Comparison of ENCODE assay signal across 11 cellular contexts in genomic region chr16:73735018-73735417, GRCh38.
DNase-seq lines count a peak whose midpoint lies in the region; ATAC-seq, FAIRE-seq and TF ChIP-seq lines count a peak whose summit lies in the region.
"Had no signal": no experiment of that assay in that cellular context is flagged by ENCODE, and none has a peak within 500 bp of the region (broad histone marks: within the 10 kb centered on the region; RNA-seq: fewer than 3 reads in every experiment).

No MANE protein-coding gene starts in this region.

- H3K4me2 ChIP-seq in keratinocyte (ENCODE audit: control insufficient read depth, extremely low read depth, insufficient read depth, low read depth, low read length) = peak overlapping the region; percentile 44

- no peak overlapping the region for H3K9ac ChIP-seq in keratinocyte (ENCODE audit: control insufficient read depth, extremely low read depth, insufficient read depth, low read length)

- TF ChIP-seq CTCF in GM12865 (IDR thresholded peaks at IDR 0.05; ENCODE audit: insufficient read depth, low read depth, low read length, missing control alignments) (no peak), keratinocyte (optimal IDR thresholded peaks at IDR 0.05 in 1 of 3, IDR thresholded peaks at IDR 0.05 in 1 of 3, conservative IDR thresholded peaks at IDR 0.05 in 1 of 3; ENCODE audit: extremely low read depth in 1 of 3, insufficient read depth in 2 of 3, low read length in 3 of 3) (no peak), upper lobe of right lung (IDR thresholded peaks at IDR 0.05) (no peak)

- peak; percentile 88 for ATAC-seq in HG02610 (IDR thresholded peaks at IDR 0.05; ENCODE audit: unreplicated experiment)
- ATAC-seq in upper lobe of right lung = no peak
- ATAC-seq in HG02840 (IDR thresholded peaks at IDR 0.05; ENCODE audit: low FRiP score, unreplicated experiment) = no peak

- H3K4me3 ChIP-seq in GM12865 (ENCODE audit: low read depth, low read length) (no peak overlapping the region), SJSA1 (no peak overlapping the region), keratinocyte (ENCODE audit: control insufficient read depth in 2 of 3, extremely low read depth in 1 of 3, insufficient read depth in 2 of 3, low read depth in 1 of 3, low read length in 3 of 3) (no peak overlapping the region), upper lobe of right lung (no peak overlapping the region)

- H3K9me1 ChIP-seq in keratinocyte (ENCODE audit: control insufficient read depth, extremely low read depth, insufficient read depth, low read length) = no peaks in the 10 kb centered on the region

- DNase-seq in GM12865 (ENCODE audit: low read depth) = peak; percentile 48
- DNase-seq in SJSA1 (ENCODE audit: low read depth in 1 of 2, low spot score in 2 of 2) = peak in 1 of 2 experiments; percentile 58
- peak; percentile 65 for DNase-seq in keratinocyte (ENCODE audit: low read depth, low spot score)
- DNase-seq in NCI-H526 (lab: John Stamatoyannopoulos, UW) = no peak
- no peak for DNase-seq in upper lobe of right lung
- DNase-seq in NCI-H526 treated with DMSO at 0.1 percent for 48 hours (lab: John Stamatoyannopoulos, UW) = no peak
- DNase-seq: DND-41, foreskin melanocyte, NCI-H510A had no signal

- peak overlapping the region; percentile 14 for H2AFZ ChIP-seq in keratinocyte (ENCODE audit: control insufficient read depth, low read length)

- intact Hi-C loops in upper lobe of right lung (cut with DNase I) = no loop called here

- peak; percentile 94 for FAIRE-seq in keratinocyte (lab: Jason Lieb, UNC)

- peak overlapping the region; percentile 34 for H3K27ac ChIP-seq in SJSA1
- H3K27ac ChIP-seq in keratinocyte (ENCODE audit: control insufficient read depth, insufficient read depth, low read length) = peak overlapping the region; percentile 76
- H3K27ac ChIP-seq in upper lobe of right lung = no peak overlapping the region

- no peaks in the 10 kb centered on the region for H3K79me2 ChIP-seq in keratinocyte (ENCODE audit: control insufficient read depth, insufficient read depth, low read length)

- no peaks in the 10 kb centered on the region for H3K27me3 ChIP-seq in SJSA1 (replicated peaks)
- no peaks in the 10 kb centered on the region for H3K27me3 ChIP-seq in keratinocyte (ENCODE audit: control insufficient read depth, extremely low read depth, insufficient read depth, low read length)
- H3K27me3 ChIP-seq in upper lobe of right lung = no peaks in the 10 kb centered on the region

- dilution Hi-C loops in keratinocyte (cut with MboI; ENCODE audit: extremely low pct_ligation_motif_present, low sequenced_read_pairs) = no loop called here

- H4K20me1 ChIP-seq in keratinocyte (ENCODE audit: control insufficient read depth, extremely low read depth, insufficient read depth, low read length) = no peaks in the 10 kb centered on the region

- H3K9me3 ChIP-seq in SJSA1 (replicated peaks) (no peaks in the 10 kb centered on the region), keratinocyte (ENCODE audit: control insufficient read depth, low read depth, low read length) (no peaks in the 10 kb centered on the region), upper lobe of right lung (no peaks in the 10 kb centered on the region)

- peaks cover 5% of the 10 kb centered on the region for H3K4me1 ChIP-seq in SJSA1 (replicated peaks)
- peaks cover 24% of the 10 kb centered on the region for H3K4me1 ChIP-seq in keratinocyte (ENCODE audit: control insufficient read depth, extremely low read depth, insufficient read depth, low read length)
- no peaks in the 10 kb centered on the region for H3K4me1 ChIP-seq in upper lobe of right lung

- H3K36me3 ChIP-seq in SJSA1 = no peaks in the 10 kb centered on the region
- H3K36me3 ChIP-seq in keratinocyte (ENCODE audit: control insufficient read depth in 2 of 2, extremely low read depth in 1 of 2, insufficient read depth in 2 of 2, low read length in 2 of 2) = no peaks in the 10 kb centered on the region
- H3K36me3 ChIP-seq in upper lobe of right lung = no peaks in the 10 kb centered on the region

Comparison
In these comparisons a context has a peak if more than half of its experiments do, and no peak if none do; other contexts are left out.
1. DNase-seq: peak in GM12865 (single experiment) and keratinocyte (single experiment); none in NCI-H526 (0 of 2), upper lobe of right lung (single experiment) and NCI-H526 treated with DMSO at 0.1 percent for 48 hours (single experiment).